1 cellular context compared by ENCODE assay signal in genomic region chr11:73175551-73176144, GRCh38.
TF ChIP-seq lines count a peak whose summit lies in the region.

No MANE protein-coding gene starts in this region.

TF ChIP-seq in H1, 55 proteins besides CTCF, POLR2A, EP300 and RAD21:
- TF ChIP-seq SIN3A (conservative IDR thresholded peaks at IDR 0.05 in 1 of 2, IDR thresholded peaks at IDR 0.05 in 1 of 2; ENCODE audit: low read depth in 1 of 2, low read length in 2 of 2) (no peak), CBX8 (IDR thresholded peaks at IDR 0.05; ENCODE audit: borderline replicate concordance, low read depth, low read length) (no peak), GABPA (IDR thresholded peaks at IDR 0.05; ENCODE audit: borderline replicate concordance, insufficient read depth, low read length) (no peak), TAF1 (IDR thresholded peaks at IDR 0.05; ENCODE audit: low read depth, low read length) (no peak), POLR2AphosphoS5 (IDR thresholded peaks at IDR 0.05; ENCODE audit: low read depth, low read length) (no peak), KDM5A (IDR thresholded peaks at IDR 0.05; ENCODE audit: low read length) (no peak), RXRA (IDR thresholded peaks at IDR 0.05; ENCODE audit: insufficient read depth, low read depth, low read length) (no peak), ASH2L (IDR thresholded peaks at IDR 0.05; ENCODE audit: low read length) (no peak), SUZ12 (IDR thresholded peaks at IDR 0.05; ENCODE audit: low read length) (no peak), EZH2 (IDR thresholded peaks at IDR 0.05; ENCODE audit: low read depth, low read length, severe bottlenecking) (no peak), SRF (IDR thresholded peaks at IDR 0.05; ENCODE audit: low read depth, low read length) (no peak), RNF2 (IDR thresholded peaks at IDR 0.05; ENCODE audit: borderline replicate concordance, low read depth, low read length, missing control alignments, poor library complexity, severe bottlenecking) (no peak)
TF ChIP-seq in H1: peak in this region for 0.
